38 cellular contexts compared by ENCODE assay signal in the genomic region with DNA sequence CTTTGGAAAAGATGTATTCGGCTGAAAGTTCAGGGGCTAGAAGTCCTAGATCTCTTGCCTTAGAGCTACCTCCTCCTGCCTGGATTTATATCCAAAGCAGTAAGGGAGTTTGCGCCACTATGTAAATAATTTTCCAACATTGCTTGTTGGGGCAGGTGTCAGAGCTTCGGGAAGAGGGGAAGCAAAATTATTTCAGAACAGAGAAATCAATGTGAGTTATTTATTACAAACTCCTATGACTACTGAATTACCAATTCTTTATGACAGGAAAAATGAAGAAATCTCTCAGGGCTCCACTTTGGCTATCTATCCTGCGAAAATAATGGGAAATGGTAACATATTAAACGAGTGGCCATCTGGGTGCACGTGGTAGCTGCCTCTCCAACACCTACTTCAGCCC. TPM values are rescaled to one million over a fixed set of nuclear protein-coding genes. Genes with fewer than 3 reads are reported as not detected.
"Had no signal": no experiment of that assay in that cellular context is flagged by ENCODE, and none has a peak within 500 bp of the region (broad histone marks: within the 10 kb centered on the region; RNA-seq: fewer than 3 reads in every experiment).

A gene with protein sequence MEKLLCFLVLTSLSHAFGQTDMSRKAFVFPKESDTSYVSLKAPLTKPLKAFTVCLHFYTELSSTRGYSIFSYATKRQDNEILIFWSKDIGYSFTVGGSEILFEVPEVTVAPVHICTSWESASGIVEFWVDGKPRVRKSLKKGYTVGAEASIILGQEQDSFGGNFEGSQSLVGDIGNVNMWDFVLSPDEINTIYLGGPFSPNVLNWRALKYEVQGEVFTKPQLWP (minus strand): TSS at position 61 of the 400 bp plus-strand sequence. CDS start 104 bp downstream, outside the sequence.

- H3K27me3 Mint-ChIP-seq: activated CD4-positive, alpha-beta T cell treated with anti-CD3 and anti-CD28 coated beads, Interleukin-2, amount 10 ng/mL, durations not matched to agents 24 days and 14 days had no signal

- H3K27ac Mint-ChIP-seq: activated B cell treated with CpG ODN at 0.5 μM for 24 hours; activated CD4-positive, alpha-beta memory T cell treated with anti-CD3 and anti-CD28 coated beads for 36 hours; activated CD4-positive, alpha-beta T cell treated with anti-CD3 and anti-CD28 coated beads, Interleukin-2, amount 10 ng/mL, durations not matched to agents 24 days and 14 days; activated CD8-positive, alpha-beta memory T cell treated with anti-CD3 and anti-CD28 coated beads, Interleukin-2, amount 10 ng/mL, durations not matched to agents 7 days and 5 days; activated CD8-positive, alpha-beta T cell treated with anti-CD3 and anti-CD28 coated beads for 36 hours; activated naive CD4-positive, alpha-beta T cell treated with anti-CD3 and anti-CD28 coated beads for 36 hours; activated naive CD4-positive, alpha-beta T cell treated with anti-CD3 and anti-CD28 coated beads, Interleukin-2, amount 50 U/mL, for 72 hours; activated naive CD8-positive, alpha-beta T cell treated with anti-CD3 and anti-CD28 coated beads for 36 hours; activated T-cell treated with anti-CD3 and anti-CD28 coated beads, Interleukin-2, amount 50 U/mL, for 72 hours; activated T-helper 1 cell treated with anti-CD3 and anti-CD28 coated beads, Interleukin-12 subunit alpha, Interleukin-12 subunit beta, Interleukin-2, Interleukin-4 antibody, amounts not matched to agents 30 ng/mL and 10 ng/mL and 1 ng/mL, durations not matched to agents 14 hours and 24 hours and 36 hours; activated T-helper 17 cell treated with anti-CD3 and anti-CD28 coated beads, Interleukin-2, amount 50 U/mL, for 72 hours; T-cell; T-helper 2 cell treated with Interferon-gamma antibody and Interleukin-4, amounts not matched to agents 5 μg/mL and 100 μg/mL, for 36 hours had no signal

- ATAC-seq: activated CD8-positive, alpha-beta memory T cell treated with anti-CD3 and anti-CD28 coated beads, Interleukin-2, amount 10 ng/mL, durations not matched to agents 7 days and 5 days; activated CD8-positive, alpha-beta T cell treated with anti-CD3 and anti-CD28 coated beads for 36 hours; activated naive CD4-positive, alpha-beta T cell treated with anti-CD3 and anti-CD28 coated beads, Interleukin-2, amount 50 U/mL, for 72 hours; activated T-cell treated with anti-CD3 and anti-CD28 coated beads, Interleukin-2, amount 50 U/mL, for 4 hours; activated T-cell treated with anti-CD3 and anti-CD28 coated beads, Interleukin-2, amount 50 U/mL, for 72 hours; activated T-helper 17 cell treated with anti-CD3 and anti-CD28 coated beads, Interleukin-2, amount 50 U/mL, for 72 hours; body of pancreas; T-cell had no signal

- H3K27me3 ChIP-seq: adrenal gland, body of pancreas, brain microvascular endothelial cell, breast epithelium had no signal

- H3K36me3 Mint-ChIP-seq: activated CD8-positive, alpha-beta memory T cell treated with anti-CD3 and anti-CD28 coated beads, Interleukin-2, amount 10 ng/mL, durations not matched to agents 7 days and 5 days; activated naive CD8-positive, alpha-beta T cell treated with anti-CD3 and anti-CD28 coated beads for 36 hours; T-cell had no signal

- H3K4me1 ChIP-seq: adrenal gland, breast epithelium had no signal

- FAIRE-seq: astrocyte, TTC549 had no signal

- H3K4me3 Mint-ChIP-seq: activated B cell treated with CpG ODN at 0.5 μM for 24 hours; activated CD4-positive, alpha-beta memory T cell treated with anti-CD3 and anti-CD28 coated beads for 36 hours; activated CD4-positive, alpha-beta T cell treated with anti-CD3 and anti-CD28 coated beads, Interleukin-2, amount 10 ng/mL, durations not matched to agents 24 days and 14 days; activated CD8-positive, alpha-beta memory T cell treated with anti-CD3 and anti-CD28 coated beads, Interleukin-2, amount 10 ng/mL, durations not matched to agents 7 days and 5 days; activated CD8-positive, alpha-beta T cell treated with anti-CD3 and anti-CD28 coated beads for 36 hours; activated naive CD4-positive, alpha-beta T cell treated with anti-CD3 and anti-CD28 coated beads for 36 hours; activated naive CD8-positive, alpha-beta T cell treated with anti-CD3 and anti-CD28 coated beads for 36 hours; activated T-cell treated with anti-CD3 and anti-CD28 coated beads, Interleukin-2, amount 50 U/mL, for 4 hours; activated T-cell treated with anti-CD3 and anti-CD28 coated beads, Interleukin-2, amount 50 U/mL, for 72 hours; activated T-helper 1 cell treated with anti-CD3 and anti-CD28 coated beads, Interleukin-12 subunit alpha, Interleukin-12 subunit beta, Interleukin-2, Interleukin-4 antibody, amounts not matched to agents 30 ng/mL and 10 ng/mL and 1 ng/mL, durations not matched to agents 14 hours and 24 hours and 36 hours; activated T-helper 17 cell treated with anti-CD3 and anti-CD28 coated beads, Interleukin-2, amount 50 U/mL, for 72 hours; T-cell; T-helper 2 cell treated with Interferon-gamma antibody and Interleukin-4, amounts not matched to agents 5 μg/mL and 100 μg/mL, for 36 hours had no signal

- DNase-seq: activated B cell treated with CpG ODN at 0.5 μM for 24 hours; activated CD4-positive, alpha-beta memory T cell treated with anti-CD3 and anti-CD28 coated beads for 36 hours; activated CD4-positive, alpha-beta T cell treated with anti-CD3 and anti-CD28 coated beads for 4 hours; activated CD4-positive, alpha-beta T cell treated with anti-CD3 and anti-CD28 coated beads, Interleukin-2, amount 10 ng/mL, durations not matched to agents 24 days and 14 days; activated CD4-positive, alpha-beta T cell treated with anti-CD3 and anti-CD28 coated beads, Interleukin-2, amount 50 U/mL, for 1 hour; activated CD4-positive, alpha-beta T cell treated with anti-CD3 and anti-CD28 coated beads, Interleukin-2, amount 50 U/mL, for 4 hours; activated CD4-positive, CD25-positive, alpha-beta regulatory T cell treated with anti-CD3 and anti-CD28 coated beads, Interleukin-2, amount 50 U/mL, for 72 hours; activated CD8-positive, alpha-beta memory T cell treated with anti-CD3 and anti-CD28 coated beads, Interleukin-2, amount 10 ng/mL, durations not matched to agents 7 days and 5 days; activated CD8-positive, alpha-beta T cell treated with anti-CD3 and anti-CD28 coated beads for 36 hours; activated effector memory CD4-positive, alpha-beta T cell treated with anti-CD3 and anti-CD28 coated beads, Interleukin-2, amount 50 U/mL, for 16 hours; activated gamma-delta T cell treated with Interleukin-2 at 50 U/mL for 16 hours; activated naive CD4-positive, alpha-beta T cell; activated naive CD4-positive, alpha-beta T cell treated with anti-CD3 and anti-CD28 coated beads for 36 hours; activated naive CD4-positive, alpha-beta T cell treated with anti-CD3 and anti-CD28 coated beads, Interleukin-2, amount 50 U/mL, for 16 hours; activated naive CD8-positive, alpha-beta T cell treated with anti-CD3 and anti-CD28 coated beads for 36 hours; activated T-cell treated with anti-CD3 and anti-CD28 coated beads for 4 hours; activated T-cell treated with anti-CD3 and anti-CD28 coated beads, Interleukin-2, amount 50 U/mL, for 1 hour; activated T-cell treated with anti-CD3 and anti-CD28 coated beads, Interleukin-2, amount 50 U/mL, for 4 hours; activated T-cell treated with anti-CD3 and anti-CD28 coated beads, Interleukin-2, amount 50 U/mL, for 72 hours; adrenal gland; amniotic stem cell; aorta; body of pancreas; brain microvascular endothelial cell; central memory CD4-positive, alpha-beta T cell; T-cell; T-helper 2 cell; T-helper 9 cell had no signal

- H3K36me3 ChIP-seq: adrenal gland, brain microvascular endothelial cell, breast epithelium had no signal

- H3K27ac ChIP-seq: adrenal gland, body of pancreas, brain microvascular endothelial cell, VCaP had no signal

- H3K9me3 ChIP-seq: adrenal gland had no signal

- H3K4me3 ChIP-seq: adrenal gland, body of pancreas, breast epithelium had no signal

- H3K4me1 Mint-ChIP-seq: activated B cell treated with CpG ODN at 0.5 μM for 24 hours; activated CD4-positive, alpha-beta T cell treated with anti-CD3 and anti-CD28 coated beads, Interleukin-2, amount 10 ng/mL, durations not matched to agents 24 days and 14 days; activated CD8-positive, alpha-beta memory T cell treated with anti-CD3 and anti-CD28 coated beads, Interleukin-2, amount 10 ng/mL, durations not matched to agents 7 days and 5 days; activated naive CD8-positive, alpha-beta T cell treated with anti-CD3 and anti-CD28 coated beads for 36 hours; activated T-helper 17 cell treated with anti-CD3 and anti-CD28 coated beads, Interleukin-2, amount 50 U/mL, for 72 hours; T-cell had no signal

RNA-seq across cellular contexts. Expression of the gene that starts here (rescaled TPM):
- total RNA-seq: activated B cell treated with CpG ODN at 0.5 μM for 24 hours; activated CD4-positive, alpha-beta memory T cell treated with anti-CD3 and anti-CD28 coated beads for 36 hours; activated CD4-positive, alpha-beta T cell treated with anti-CD3 and anti-CD28 coated beads, Interleukin-2, amount 10 ng/mL, durations not matched to agents 24 days and 14 days; activated CD8-positive, alpha-beta memory T cell treated with anti-CD3 and anti-CD28 coated beads, Interleukin-2, amount 10 ng/mL, durations not matched to agents 7 days and 5 days; activated CD8-positive, alpha-beta T cell treated with anti-CD3 and anti-CD28 coated beads for 36 hours; activated naive CD4-positive, alpha-beta T cell treated with anti-CD3 and anti-CD28 coated beads for 36 hours; activated naive CD4-positive, alpha-beta T cell treated with anti-CD3 and anti-CD28 coated beads, Interleukin-2, amount 50 U/mL, for 72 hours; activated naive CD8-positive, alpha-beta T cell treated with anti-CD3 and anti-CD28 coated beads for 36 hours; activated T-cell treated with anti-CD3 and anti-CD28 coated beads, Interleukin-2, amount 50 U/mL, for 72 hours; activated T-helper 1 cell treated with anti-CD3 and anti-CD28 coated beads, Interleukin-12 subunit alpha, Interleukin-12 subunit beta, Interleukin-2, Interleukin-4 antibody, amounts not matched to agents 30 ng/mL and 10 ng/mL and 1 ng/mL, durations not matched to agents 14 hours and 24 hours and 36 hours; activated T-helper 17 cell treated with anti-CD3 and anti-CD28 coated beads, Interleukin-2, amount 50 U/mL, for 72 hours; astrocyte; cardiac septum; T-helper 1 cell treated with Interleukin-12 subunit alpha and Interleukin-12 subunit beta and Interleukin-4 antibody, amounts not matched to agents 30 ng/mL and 1 ng/mL, for 36 hours had no signal
